In genomic region chr2:240106765-240107164, GRCh38 we compare ENCODE assay signal across 32 cellular contexts. TPM values are rescaled to one million over a fixed set of nuclear protein-coding genes. Genes with fewer than 3 reads are reported as not detected.
DNase-seq lines count a peak whose midpoint lies in the region; ATAC-seq, FAIRE-seq and TF ChIP-seq lines count a peak whose summit lies in the region.
"Had no signal": no experiment of that assay in that cellular context is flagged by ENCODE, and none has a peak within 500 bp of the region (broad histone marks: within the 10 kb centered on the region; RNA-seq: fewer than 3 reads in every experiment).

No MANE protein-coding gene starts in this region.

- no peak overlapping the region for H3K4me3 ChIP-seq in left ventricle myocardium inferior
- H3K4me3 ChIP-seq in kidney (ENCODE audit: low read length in 2 of 2): no peak overlapping the region
- H3K4me3 ChIP-seq in neuronal stem cell (ENCODE audit: low read length in 2 of 2): no peak overlapping the region
- H3K4me3 ChIP-seq in mesendoderm (ENCODE audit: low read length): no peak overlapping the region
- H3K4me3 ChIP-seq: BLaER1, GM12878 had no signal

- H3K36me3 Mint-ChIP-seq in osteocyte (ENCODE audit: unreplicated experiment): no peaks in the 10 kb centered on the region
- H3K36me3 Mint-ChIP-seq: CD14-positive monocyte; CD4-positive, alpha-beta memory T cell; CD4-positive, CD25-positive, alpha-beta regulatory T cell; CD8-positive, alpha-beta memory T cell had no signal

- H3K9ac ChIP-seq in kidney (ENCODE audit: low read length in 2 of 2): no peak overlapping the region
- H3K9ac ChIP-seq in neuronal stem cell (ENCODE audit: low read depth, low read length, poor library complexity): peak overlapping the region; percentile 44
- no peak overlapping the region for H3K9ac ChIP-seq in mesendoderm (ENCODE audit: low read length)
- H3K9ac ChIP-seq: BLaER1 had no signal

- H2BK15ac ChIP-seq in neuronal stem cell (ENCODE audit: low read length) (no peak overlapping the region), mesendoderm (replicated peaks; ENCODE audit: low read depth) (no peak overlapping the region)

- intact Hi-C loops in Right ventricle myocardium superior (cut with DNase I): no loop called here
- intact Hi-C loops in left ventricle myocardium inferior (cut with micrococcal nuclease): no loop called here
- intact Hi-C loops in kidney (cut with DNase I): no loop called here

- TF ChIP-seq CTCF in left ventricle myocardium inferior (IDR thresholded peaks at IDR 0.05; ENCODE audit: borderline replicate concordance): no peak
- no peak for TF ChIP-seq CTCF in kidney (IDR thresholded peaks at IDR 0.05; ENCODE audit: borderline replicate concordance, extremely low read depth, insufficient read depth)
- no peak for TF ChIP-seq CTCF in osteocyte (IDR thresholded peaks at IDR 0.05)

- no peak overlapping the region for H3K56ac ChIP-seq in mesendoderm (ENCODE audit: low read length)

- H4K91ac ChIP-seq in neuronal stem cell (ENCODE audit: low read depth, low read length, poor library complexity): no peak overlapping the region

- H3K4me2 ChIP-seq in neuronal stem cell (ENCODE audit: insufficient read depth, low read length, poor library complexity, severe bottlenecking): no peak overlapping the region
- H3K4me2 ChIP-seq in mesendoderm (ENCODE audit: low read length): no peak overlapping the region
- H3K4me2 ChIP-seq: BLaER1 had no signal

- H4K5ac ChIP-seq in mesendoderm (ENCODE audit: low read length): no peak overlapping the region

- H2BK5ac ChIP-seq in neuronal stem cell (ENCODE audit: low read length): no peak overlapping the region
- H2BK5ac ChIP-seq in mesendoderm (ENCODE audit: low read length): no peak overlapping the region

- FAIRE-seq in kidney (lab: Jason Lieb, UNC): no peak
- FAIRE-seq: A204.1, GM12878, GM12892, GM18507 had no signal

- DNase-seq in Right ventricle myocardium superior (peak; percentile 21), left ventricle myocardium inferior (no peak), kidney (peak; percentile 49), neuronal stem cell (ENCODE audit: low spot score) (no peak), NCI-H2029 treated with DMSO at 0.1 percent for 48 hours (lab: John Stamatoyannopoulos, UW) (no peak), osteocyte (ENCODE audit: extremely low spot score, unreplicated experiment) (no peak), mesendoderm (no peak)
- DNase-seq: 8988T; ACHN; BE2C; C1 segment of cervical spinal cord; CD4-positive, alpha-beta memory T cell; CD4-positive, CD25-positive, alpha-beta regulatory T cell; CD8-positive, alpha-beta memory T cell; COR-L47; DMS 273 treated with DMSO at 0.1 percent for 48 hours; DMS153; DMS53; DMS79; DND-41; EL; GDM1 had no signal

- H3K4ac ChIP-seq in neuronal stem cell (ENCODE audit: low read length): peak overlapping the region; percentile 93
- H3K4ac ChIP-seq in mesendoderm (ENCODE audit: low read depth, low read length): no peak overlapping the region

- H3K4me3 Mint-ChIP-seq in osteocyte (ENCODE audit: unreplicated experiment): no peak overlapping the region
- H3K4me3 Mint-ChIP-seq: CD14-positive monocyte; CD4-positive, alpha-beta memory T cell; CD8-positive, alpha-beta memory T cell had no signal

- no peak overlapping the region for H2BK12ac ChIP-seq in neuronal stem cell (ENCODE audit: low read length)

- H2AFZ ChIP-seq in neuronal stem cell (ENCODE audit: low read length): peak overlapping the region; percentile 67

- H2AK5ac ChIP-seq in neuronal stem cell (ENCODE audit: low read depth, low read length) (peak overlapping the region; percentile 46), mesendoderm (ENCODE audit: low read length) (no peak overlapping the region)

- H3K9me3 ChIP-seq in left ventricle myocardium inferior (replicated peaks): no peaks in the 10 kb centered on the region
- no peaks in the 10 kb centered on the region for H3K9me3 ChIP-seq in kidney (ENCODE audit: control insufficient read depth in 1 of 2, low read length in 2 of 2)
- H3K9me3 ChIP-seq in neuronal stem cell (replicated peaks in 1 of 2; ENCODE audit: control insufficient read depth in 2 of 2, insufficient read depth in 1 of 2, low read depth in 1 of 2, low read length in 2 of 2): no peaks in the 10 kb centered on the region
- H3K9me3 ChIP-seq: BE2C, BLaER1 had no signal

- H2BK120ac ChIP-seq in neuronal stem cell (ENCODE audit: low read depth, low read length): no peak overlapping the region
- H2BK120ac ChIP-seq in mesendoderm (ENCODE audit: low read depth, low read length): no peak overlapping the region

- no peaks in the 10 kb centered on the region for H3K4me1 Mint-ChIP-seq in osteocyte (ENCODE audit: unreplicated experiment)
- H3K4me1 Mint-ChIP-seq: CD14-positive monocyte; CD4-positive, alpha-beta memory T cell; CD8-positive, alpha-beta memory T cell had no signal

- no peak for ATAC-seq in Right ventricle myocardium superior (ENCODE audit: poor library complexity)
- ATAC-seq: GM12878 had no signal

- no peak overlapping the region for H3K14ac ChIP-seq in neuronal stem cell (ENCODE audit: low read length)

- no peaks in the 10 kb centered on the region for H3K4me1 ChIP-seq in left ventricle myocardium inferior
- no peaks in the 10 kb centered on the region for H3K4me1 ChIP-seq in kidney (ENCODE audit: control insufficient read depth in 1 of 2, insufficient read depth in 1 of 2, low read depth in 1 of 2, low read length in 2 of 2)
- H3K4me1 ChIP-seq in neuronal stem cell (ENCODE audit: control insufficient read depth in 2 of 2, insufficient read depth in 1 of 2, low read depth in 1 of 2, low read length in 2 of 2): peaks cover 0 to 3% of the 10 kb centered on the region in 2 donors
- no peaks in the 10 kb centered on the region for H3K4me1 ChIP-seq in mesendoderm (ENCODE audit: control insufficient read depth, low read depth, low read length)
- H3K4me1 ChIP-seq: BE2C, BLaER1 had no signal

- H3K27ac ChIP-seq in left ventricle myocardium inferior (replicated peaks): no peak overlapping the region
- H3K27ac ChIP-seq in kidney (ENCODE audit: low read depth in 2 of 2, low read length in 2 of 2): no peak overlapping the region
- H3K27ac ChIP-seq in neuronal stem cell (replicated peaks; ENCODE audit: low read length): no peak overlapping the region
- no peak overlapping the region for H3K27ac ChIP-seq in mesendoderm (ENCODE audit: low read depth, low read length)
- H3K27ac ChIP-seq: BLaER1 had no signal

- peak overlapping the region; percentile 82 for H4K8ac ChIP-seq in neuronal stem cell (ENCODE audit: low read depth, low read length)
- no peak overlapping the region for H4K8ac ChIP-seq in mesendoderm (ENCODE audit: low read depth, low read length)

- H3K18ac ChIP-seq in neuronal stem cell (ENCODE audit: low read length) (peak overlapping the region; percentile 83), mesendoderm (ENCODE audit: low read length) (no peak overlapping the region)

- H3K79me2 ChIP-seq in mesendoderm (ENCODE audit: control insufficient read depth, insufficient read depth, low read length): no peaks in the 10 kb centered on the region

- WGBS in neuronal stem cell (ENCODE audit: extremely low coverage in 2 of 2, insufficient read length in 2 of 2, insufficient replicate concordance in 1 of 2), 2 donors: no CpG with 5 or more reads among the region's 9 CpGs
- no CpG with 5 or more reads among the region's 9 CpGs for WGBS in mesendoderm (ENCODE audit: extremely low coverage, insufficient coverage, low lambda C conversion rate)

- no peaks in the 10 kb centered on the region for H3K79me1 ChIP-seq in neuronal stem cell (ENCODE audit: low read depth, low read length)
- no peaks in the 10 kb centered on the region for H3K79me1 ChIP-seq in mesendoderm (ENCODE audit: low read length)

- no peaks in the 10 kb centered on the region for H3K36me3 ChIP-seq in left ventricle myocardium inferior
- H3K36me3 ChIP-seq in kidney (ENCODE audit: control insufficient read depth in 1 of 2, insufficient read depth in 2 of 2, low read length in 2 of 2): no peaks in the 10 kb centered on the region
- H3K36me3 ChIP-seq in neuronal stem cell (replicated peaks in 1 of 2; ENCODE audit: control insufficient read depth in 2 of 2, insufficient read depth in 2 of 2, low read length in 2 of 2): no peaks in the 10 kb centered on the region
- no peaks in the 10 kb centered on the region for H3K36me3 ChIP-seq in mesendoderm (ENCODE audit: control insufficient read depth, insufficient read depth, low read length)
- H3K36me3 ChIP-seq: BE2C, BLaER1 had no signal

- H3K23ac ChIP-seq in neuronal stem cell (ENCODE audit: low read depth, low read length, poor library complexity) (peak overlapping the region; percentile 80), mesendoderm (ENCODE audit: low read length) (no peak overlapping the region)

- no peaks in the 10 kb centered on the region for H3K9me3 Mint-ChIP-seq in osteocyte (ENCODE audit: unreplicated experiment)
- H3K9me3 Mint-ChIP-seq: CD14-positive monocyte; CD4-positive, alpha-beta memory T cell had no signal

- H3K27me3 ChIP-seq in left ventricle myocardium inferior (ENCODE audit: low read depth) (peaks cover 63% of the 10 kb centered on the region), neuronal stem cell (ENCODE audit: control insufficient read depth in 3 of 3, insufficient read depth in 3 of 3, low read depth in 1 of 3, low read length in 3 of 3) (peaks cover 0 to 19% (median 0%) of the 10 kb centered on the region in 3 experiments), mesendoderm (ENCODE audit: insufficient read depth, low read length, poor library complexity) (no peaks in the 10 kb centered on the region)
- H3K27me3 ChIP-seq: BLaER1 had no signal

- H3K27me3 Mint-ChIP-seq in osteocyte (ENCODE audit: unreplicated experiment): peaks cover 2% of the 10 kb centered on the region

- H3K27ac Mint-ChIP-seq in osteocyte (ENCODE audit: unreplicated experiment): no peak overlapping the region
- H3K27ac Mint-ChIP-seq: CD14-positive monocyte; CD4-positive, alpha-beta memory T cell; CD4-positive, CD25-positive, alpha-beta regulatory T cell had no signal

RNA-seq across cellular contexts. Expression of gene COPS9, which starts 29.3 kb away (rescaled TPM):
- 206 TPM for total RNA-seq in Right ventricle myocardium superior
- 190 TPM for total RNA-seq in left ventricle myocardium inferior
- 119 TPM for total RNA-seq in kidney
- 310 TPM for polyA plus RNA-seq in kidney (ENCODE audit: insufficient read depth, low read depth, low replicate concordance)
- 234 TPM for polyA plus RNA-seq in neuronal stem cell (2013, experiment 1 of 2)
- polyA plus RNA-seq in neuronal stem cell (2013, experiment 2 of 2): 225 TPM
- total RNA-seq in osteocyte: 156 TPM in 2 replicates
- polyA plus RNA-seq in mesendoderm (2013, experiment 1 of 2): 303 TPM
- 290 TPM for polyA plus RNA-seq in mesendoderm (2013, experiment 2 of 2)

RNA-seq across cellular contexts. Expression of gene OTOS, which starts 33.7 kb away (rescaled TPM):
- not detected for total RNA-seq in Right ventricle myocardium superior
- not detected for total RNA-seq in left ventricle myocardium inferior
- 4.6 TPM for total RNA-seq in kidney
- polyA plus RNA-seq in kidney (ENCODE audit: insufficient read depth, low read depth, low replicate concordance): 1.5 TPM
- 0.08 TPM for polyA plus RNA-seq in neuronal stem cell (2013, experiment 1 of 2)
- not detected for polyA plus RNA-seq in neuronal stem cell (2013, experiment 2 of 2)
- total RNA-seq in osteocyte: not detected in 2 replicates
- polyA plus RNA-seq in mesendoderm (2013, experiment 1 of 2): not detected
- not detected for polyA plus RNA-seq in mesendoderm (2013, experiment 2 of 2)
- total RNA-seq: A673; CD4-positive, alpha-beta memory T cell; CD4-positive, CD25-positive, alpha-beta regulatory T cell; CD8-positive, alpha-beta memory T cell; G401; GM12878 had no signal
- polyA plus RNA-seq: AG04450; CD14-positive monocyte; CD4-positive, alpha-beta memory T cell; CD4-positive, CD25-positive, alpha-beta regulatory T cell; CD8-positive, alpha-beta memory T cell; GM12878 had no signal

RNA-seq across cellular contexts. Expression of gene OR6B3, which starts 53.4 kb away (rescaled TPM):
- not detected for total RNA-seq in Right ventricle myocardium superior
- not detected for total RNA-seq in left ventricle myocardium inferior
- not detected for total RNA-seq in kidney
- polyA plus RNA-seq in kidney (ENCODE audit: insufficient read depth, low read depth, low replicate concordance): not detected
- not detected for polyA plus RNA-seq in neuronal stem cell (2013, experiment 1 of 2)
- not detected for polyA plus RNA-seq in neuronal stem cell (2013, experiment 2 of 2)
- total RNA-seq in osteocyte: not detected in 2 replicates
- polyA plus RNA-seq in mesendoderm (2013, experiment 1 of 2): not detected
- not detected for polyA plus RNA-seq in mesendoderm (2013, experiment 2 of 2)
- total RNA-seq: A673; CD4-positive, alpha-beta memory T cell; CD4-positive, CD25-positive, alpha-beta regulatory T cell; CD8-positive, alpha-beta memory T cell; Daoy; G401; GM12878 had no signal
- polyA plus RNA-seq: AG04450; CD14-positive monocyte; CD4-positive, alpha-beta memory T cell; CD4-positive, CD25-positive, alpha-beta regulatory T cell; CD8-positive, alpha-beta memory T cell; GM12878 had no signal

Comparison
In these comparisons a context has a peak if more than half of its experiments do, and no peak if none do; other contexts are left out.
1. DNase-seq: peak in Right ventricle myocardium superior (single experiment) and kidney (single experiment); none in left ventricle myocardium inferior (single experiment), neuronal stem cell (single experiment), NCI-H2029 treated with DMSO at 0.1 percent for 48 hours (single experiment), osteocyte (single experiment) and mesendoderm (single experiment).